15 cellular contexts compared by ENCODE assay signal in the genomic region with DNA sequence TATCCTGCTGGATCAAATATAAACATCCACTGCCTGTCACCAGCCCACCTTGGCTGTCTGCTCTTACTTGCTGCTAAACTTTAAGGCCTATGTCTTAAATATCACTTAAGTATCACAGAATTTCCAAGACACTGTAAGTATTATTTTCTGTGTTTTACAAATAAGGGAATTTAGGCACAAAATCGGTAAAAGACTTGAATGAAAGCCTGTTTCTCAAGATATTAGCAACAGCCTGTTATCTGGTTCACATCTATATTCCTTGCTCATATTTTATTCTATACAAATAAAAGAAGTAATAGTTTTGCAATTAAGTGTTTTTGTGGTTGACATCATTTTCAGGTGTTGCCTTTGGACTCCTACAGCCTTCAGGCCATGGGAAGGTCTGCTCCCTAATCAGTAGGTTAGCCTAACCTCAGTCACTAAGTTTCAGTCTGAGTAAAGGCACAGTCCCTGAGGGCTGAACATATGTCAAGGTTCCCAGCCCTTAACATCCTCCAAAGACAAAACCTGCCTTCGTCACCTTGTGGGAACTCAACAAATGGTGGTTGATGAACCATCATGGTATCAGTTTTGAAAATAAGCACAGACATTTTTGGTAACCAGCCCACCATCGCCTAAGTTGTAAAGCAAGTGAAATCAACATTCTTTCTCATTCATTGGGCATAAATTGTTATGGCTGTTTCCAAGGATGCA.
DNase-seq lines count a peak whose midpoint lies in the region; ATAC-seq, FAIRE-seq and TF ChIP-seq lines count a peak whose summit lies in the region.
"Had no signal": no experiment of that assay in that cellular context is flagged by ENCODE, and none has a peak within 500 bp of the region (broad histone marks: within the 10 kb centered on the region; RNA-seq: fewer than 3 reads in every experiment).

No MANE protein-coding gene starts in this region.

- no peak for TF ChIP-seq POLR2A in HepG2 (IDR thresholded peaks at IDR 0.05; ENCODE audit: insufficient read depth in 1 of 2, low read depth in 2 of 2, low read length in 2 of 2)

- H3K9ac ChIP-seq in HepG2 (ENCODE audit: insufficient read depth, low read depth, low read length), result no peak overlapping the region

- POLR2A ChIA-PET in HepG2 (lab: Yijun Ruan, JAX), result no interaction called here

- in situ Hi-C loops in GM13977 (cut with MboI; ENCODE audit: low pct_unique_long_range_greater_than_20kb, low sequenced_read_pairs, unreplicated experiment), result no loop called here
- in situ Hi-C loops in HepG2 (cut with HindIII; ENCODE audit: extremely low pct_ligation_motif_present, low pct_unique_long_range_greater_than_20kb), result no loop called here

- H3K27me3 ChIP-seq in HepG2 (ENCODE audit: control insufficient read depth in 1 of 2, insufficient read depth in 2 of 2, low read length in 2 of 2), result 0 out of 5 replicates have a peak, but pooled peaks cover 0 to under 1% of the 10 kb centered on the region in 2 experiments

- no peaks in the 10 kb centered on the region for H3K79me2 ChIP-seq in HepG2 (ENCODE audit: insufficient read depth, low read length)

- no peak overlapping the region for H3K4me3 ChIP-seq in HepG2 (replicated peaks in 1 of 3; ENCODE audit: insufficient read depth in 1 of 3, low read depth in 2 of 3, low read length in 3 of 3)

- no peak overlapping the region for H2AFZ ChIP-seq in HepG2 (ENCODE audit: low read length)

- no peak overlapping the region for H3K27ac ChIP-seq in HepG2 (ENCODE audit: extremely low read length, insufficient read depth, low read length)
- H3K27ac ChIP-seq: RWPE1 had no signal

- no peak for TF ChIP-seq RAD21 in HepG2 (CRISPR knock-in tag; IDR thresholded peaks at IDR 0.05)

- CTCF ChIA-PET in HepG2 (lab: Yijun Ruan, JAX; ENCODE audit: low intra/inter-chr PET ratio, low total read pairs), result no interaction called here

- intact Hi-C loops in HepG2 (cut with micrococcal nuclease; ENCODE audit: unreplicated experiment), result no loop called here

- H3K9me3 ChIP-seq in HepG2 (ENCODE audit: low read length), result no peaks in the 10 kb centered on the region

- TF ChIP-seq EP300 in HepG2 (IDR thresholded peaks at IDR 0.05; ENCODE audit: low read depth in 2 of 2, low read length in 2 of 2) (no peak), HepG2 (CRISPR knock-in tag; IDR thresholded peaks at IDR 0.05; ENCODE audit: borderline replicate concordance) (no peak)

- no TSS peak for BruUV-seq in HepG2 (replicated peaks; lab: Mats Ljungman, UMichigan)

- peak; percentile 65 for DNase-seq in GM13977 (ENCODE audit: low spot score)
- no peak for DNase-seq in activated gamma-delta T cell treated with Interleukin-2 at 50 U/mL for 16 hours
- no peak for DNase-seq in stimulated activated CD4-positive, alpha-beta T cell treated with anti-CD3 and anti-CD28 coated beads, Interleukin-12 subunit alpha, Interleukin-12 subunit beta, amount 100 ng/mL, for 4 hours
- DNase-seq in HepG2 (ENCODE audit: low spot score), result no peak
- DNase-seq: DMS79 treated with DMSO at 0.1 percent for 48 hours; effector CD8-positive, alpha-beta T cell; hippocampal formation; Karpas-422; NCI-H524; stimulated activated CD4-positive, alpha-beta T cell treated with anti-CD3 and anti-CD28 coated beads, Interleukin-2, amount 100 ng/mL, for 24 hours had no signal

- ATAC-seq in GM19395 (IDR thresholded peaks at IDR 0.05; ENCODE audit: unreplicated experiment) (peak; percentile 93), HG02678 (IDR thresholded peaks at IDR 0.05; ENCODE audit: unreplicated experiment) (peak; percentile 98), HG03432 (IDR thresholded peaks at IDR 0.05; ENCODE audit: unreplicated experiment) (peak; percentile 98), HepG2 (no peak), esophagus mucosa (no peak)

- no peaks in the 10 kb centered on the region for H3K36me3 ChIP-seq in HepG2 (replicated peaks in 1 of 2; ENCODE audit: control insufficient read depth in 1 of 2, insufficient read depth in 2 of 2, low read length in 2 of 2)

- H3K4me1 ChIP-seq in HepG2 (ENCODE audit: insufficient read depth, low read length), result no peaks in the 10 kb centered on the region

- no peak overlapping the region for H3K4me2 ChIP-seq in HepG2 (ENCODE audit: low read depth, low read length)

- no peak for FAIRE-seq in HepG2 (lab: Jason Lieb, UNC)

- WGBS in HepG2 (ENCODE audit: low lambda C conversion rate), result 3% methylated on average over 3 of the region's 3 CpGs

- H4K20me1 ChIP-seq in HepG2 (ENCODE audit: insufficient read depth, low read length), result no peaks in the 10 kb centered on the region

- no peak for TF ChIP-seq CTCF in GM13977 (IDR thresholded peaks at IDR 0.05; ENCODE audit: extremely low read depth, insufficient read depth, missing control alignments)
- no peak for TF ChIP-seq CTCF in HepG2 (CRISPR knock-in tag; IDR thresholded peaks at IDR 0.05)

TF ChIP-seq in HepG2, 621 proteins besides CTCF, POLR2A, EP300 and RAD21 (continues in another document):
- no peak for TF ChIP-seq GTF2F1 (IDR thresholded peaks at IDR 0.05; ENCODE audit: low read length)
- TF ChIP-seq, protein P1, sequence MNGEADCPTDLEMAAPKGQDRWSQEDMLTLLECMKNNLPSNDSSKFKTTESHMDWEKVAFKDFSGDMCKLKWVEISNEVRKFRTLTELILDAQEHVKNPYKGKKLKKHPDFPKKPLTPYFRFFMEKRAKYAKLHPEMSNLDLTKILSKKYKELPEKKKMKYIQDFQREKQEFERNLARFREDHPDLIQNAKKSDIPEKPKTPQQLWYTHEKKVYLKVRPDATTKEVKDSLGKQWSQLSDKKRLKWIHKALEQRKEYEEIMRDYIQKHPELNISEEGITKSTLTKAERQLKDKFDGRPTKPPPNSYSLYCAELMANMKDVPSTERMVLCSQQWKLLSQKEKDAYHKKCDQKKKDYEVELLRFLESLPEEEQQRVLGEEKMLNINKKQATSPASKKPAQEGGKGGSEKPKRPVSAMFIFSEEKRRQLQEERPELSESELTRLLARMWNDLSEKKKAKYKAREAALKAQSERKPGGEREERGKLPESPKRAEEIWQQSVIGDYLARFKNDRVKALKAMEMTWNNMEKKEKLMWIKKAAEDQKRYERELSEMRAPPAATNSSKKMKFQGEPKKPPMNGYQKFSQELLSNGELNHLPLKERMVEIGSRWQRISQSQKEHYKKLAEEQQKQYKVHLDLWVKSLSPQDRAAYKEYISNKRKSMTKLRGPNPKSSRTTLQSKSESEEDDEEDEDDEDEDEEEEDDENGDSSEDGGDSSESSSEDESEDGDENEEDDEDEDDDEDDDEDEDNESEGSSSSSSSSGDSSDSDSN (CRISPR knock-in tag; IDR thresholded peaks at IDR 0.05), result no peak
- TF ChIP-seq ZNF263 (CRISPR knock-in tag; IDR thresholded peaks at IDR 0.05), result no peak
- TF ChIP-seq, protein P2, sequence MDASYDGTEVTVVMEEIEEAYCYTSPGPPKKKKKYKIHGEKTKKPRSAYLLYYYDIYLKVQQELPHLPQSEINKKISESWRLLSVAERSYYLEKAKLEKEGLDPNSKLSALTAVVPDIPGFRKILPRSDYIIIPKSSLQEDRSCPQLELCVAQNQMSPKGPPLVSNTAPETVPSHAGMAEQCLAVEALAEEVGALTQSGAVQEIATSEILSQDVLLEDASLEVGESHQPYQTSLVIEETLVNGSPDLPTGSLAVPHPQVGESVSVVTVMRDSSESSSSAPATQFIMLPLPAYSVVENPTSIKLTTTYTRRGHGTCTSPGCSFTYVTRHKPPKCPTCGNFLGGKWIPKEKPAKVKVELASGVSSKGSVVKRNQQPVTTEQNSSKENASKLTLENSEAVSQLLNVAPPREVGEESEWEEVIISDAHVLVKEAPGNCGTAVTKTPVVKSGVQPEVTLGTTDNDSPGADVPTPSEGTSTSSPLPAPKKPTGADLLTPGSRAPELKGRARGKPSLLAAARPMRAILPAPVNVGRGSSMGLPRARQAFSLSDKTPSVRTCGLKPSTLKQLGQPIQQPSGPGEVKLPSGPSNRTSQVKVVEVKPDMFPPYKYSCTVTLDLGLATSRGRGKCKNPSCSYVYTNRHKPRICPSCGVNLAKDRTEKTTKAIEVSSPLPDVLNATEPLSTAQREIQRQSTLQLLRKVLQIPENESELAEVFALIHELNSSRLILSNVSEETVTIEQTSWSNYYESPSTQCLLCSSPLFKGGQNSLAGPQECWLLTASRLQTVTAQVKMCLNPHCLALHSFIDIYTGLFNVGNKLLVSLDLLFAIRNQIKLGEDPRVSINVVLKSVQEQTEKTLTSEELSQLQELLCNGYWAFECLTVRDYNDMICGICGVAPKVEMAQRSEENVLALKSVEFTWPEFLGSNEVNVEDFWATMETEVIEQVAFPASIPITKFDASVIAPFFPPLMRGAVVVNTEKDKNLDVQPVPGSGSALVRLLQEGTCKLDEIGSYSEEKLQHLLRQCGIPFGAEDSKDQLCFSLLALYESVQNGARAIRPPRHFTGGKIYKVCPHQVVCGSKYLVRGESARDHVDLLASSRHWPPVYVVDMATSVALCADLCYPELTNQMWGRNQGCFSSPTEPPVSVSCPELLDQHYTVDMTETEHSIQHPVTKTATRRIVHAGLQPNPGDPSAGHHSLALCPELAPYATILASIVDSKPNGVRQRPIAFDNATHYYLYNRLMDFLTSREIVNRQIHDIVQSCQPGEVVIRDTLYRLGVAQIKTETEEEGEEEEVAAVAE (CRISPR knock-in tag; IDR thresholded peaks at IDR 0.05; ENCODE audit: borderline replicate concordance), result no peak
- TF ChIP-seq ZKSCAN8 (CRISPR knock-in tag; IDR thresholded peaks at IDR 0.05; ENCODE audit: borderline replicate concordance), result no peak
- TF ChIP-seq ZNF572 (CRISPR knock-in tag; IDR thresholded peaks at IDR 0.05), result no peak
- TF ChIP-seq ZNF883 (CRISPR knock-in tag; IDR thresholded peaks at IDR 0.05; ENCODE audit: not compliant biosample characterization), result no peak
- TF ChIP-seq CBX1 (IDR thresholded peaks at IDR 0.05; ENCODE audit: low read depth), result no peak
- TF ChIP-seq XBP1 (CRISPR knock-in tag; IDR thresholded peaks at IDR 0.05), result no peak
- TF ChIP-seq ZNF777 (CRISPR knock-in tag; IDR thresholded peaks at IDR 0.05), result no peak
- no peak for TF ChIP-seq HMG20A (CRISPR knock-in tag; IDR thresholded peaks at IDR 0.05; ENCODE audit: borderline replicate concordance)
- no peak for TF ChIP-seq SPEN (CRISPR knock-in tag; IDR thresholded peaks at IDR 0.05; ENCODE audit: low read depth)
- no peak for TF ChIP-seq NONO (IDR thresholded peaks at IDR 0.05)
- no peak for TF ChIP-seq NONO (CRISPR knock-in tag; conservative IDR thresholded peaks at IDR 0.05)

Comparison
In these comparisons a context has a peak if more than half of its experiments do, and no peak if none do; other contexts are left out.
1. ATAC-seq: peak in GM19395 (single experiment), HG02678 (single experiment) and HG03432 (single experiment); none in HepG2 (single experiment) and esophagus mucosa (single experiment).